22 cellular contexts compared by ENCODE assay signal in the genomic region with DNA sequence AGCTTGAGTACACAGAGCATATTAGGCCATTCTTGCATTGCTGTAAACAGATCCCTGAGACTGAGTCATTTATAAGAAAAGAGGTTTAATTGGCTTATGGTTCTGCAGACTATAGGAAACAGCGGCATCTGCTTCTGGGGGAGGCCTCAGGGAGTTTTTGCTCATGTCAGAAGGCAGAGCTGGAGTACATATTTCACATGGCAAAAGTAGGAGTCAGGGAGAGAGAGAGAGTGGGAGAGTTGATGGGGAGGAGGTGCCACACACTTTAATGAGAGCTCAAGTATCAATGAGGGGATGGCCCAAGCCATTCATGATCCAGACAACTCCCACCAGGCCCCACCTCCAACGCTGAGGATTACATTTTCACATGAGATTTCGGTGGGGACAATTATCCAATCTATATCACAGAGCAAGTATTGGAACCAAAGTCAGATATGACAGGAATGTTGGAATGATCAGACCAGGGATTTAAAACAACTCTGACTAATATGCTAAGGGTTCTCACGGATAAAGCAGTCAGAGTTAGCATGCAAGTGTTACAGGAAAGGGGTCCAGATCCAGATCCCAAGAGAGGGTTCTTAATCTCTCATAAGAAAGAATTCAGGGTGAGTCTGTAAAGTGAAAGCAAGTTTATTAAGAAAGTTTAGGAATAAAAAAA.
DNase-seq lines count a peak whose midpoint lies in the region; ATAC-seq and TF ChIP-seq lines count a peak whose summit lies in the region.
"Had no signal": no experiment of that assay in that cellular context is flagged by ENCODE, and none has a peak within 500 bp of the region (broad histone marks: within the 10 kb centered on the region; RNA-seq: fewer than 3 reads in every experiment).

No MANE protein-coding gene starts in this region.

- H3K4me3 ChIP-seq in fibroblast of villous mesenchyme (ENCODE audit: low read depth, low read length): no peak overlapping the region
- H3K4me3 ChIP-seq: A549, breast epithelium, lung had no signal

- peaks cover 10% of the 10 kb centered on the region for H3K4me1 Mint-ChIP-seq in osteocyte (ENCODE audit: unreplicated experiment)
- no peaks in the 10 kb centered on the region for H3K4me1 Mint-ChIP-seq in activated naive CD8-positive, alpha-beta T cell treated with anti-CD3 and anti-CD28 coated beads, Interleukin-2, amount 50 U/mL, for 24 hours
- H3K4me1 Mint-ChIP-seq: activated naive CD4-positive, alpha-beta T cell treated with anti-CD3 and anti-CD28 coated beads, Interleukin-2, amount 50 U/mL, for 24 hours; naive thymus-derived CD4-positive, alpha-beta T cell had no signal

- H3K36me3 Mint-ChIP-seq in osteocyte (ENCODE audit: unreplicated experiment): no peaks in the 10 kb centered on the region
- no peaks in the 10 kb centered on the region for H3K36me3 Mint-ChIP-seq in activated naive CD8-positive, alpha-beta T cell treated with anti-CD3 and anti-CD28 coated beads, Interleukin-2, amount 50 U/mL, for 24 hours (ENCODE audit: low read depth)
- H3K36me3 Mint-ChIP-seq: activated naive CD4-positive, alpha-beta T cell treated with anti-CD3 and anti-CD28 coated beads, Interleukin-2, amount 50 U/mL, for 24 hours; naive thymus-derived CD4-positive, alpha-beta T cell had no signal

- ATAC-seq in HG03097 (IDR thresholded peaks at IDR 0.05; ENCODE audit: low FRiP score, unreplicated experiment): no peak
- no peak for ATAC-seq in activated naive CD8-positive, alpha-beta T cell treated with anti-CD3 and anti-CD28 coated beads, Interleukin-2, amount 50 U/mL, for 24 hours
- ATAC-seq: A549; activated T-cell treated with anti-CD3 and anti-CD28 coated beads, Interleukin-2, amount 50 U/mL, for 72 hours; HepG2; naive thymus-derived CD4-positive, alpha-beta T cell; Right ventricle myocardium inferior had no signal

- TF ChIP-seq CTCF in fibroblast of villous mesenchyme (IDR thresholded peaks at IDR 0.05; ENCODE audit: insufficient read depth, low read depth, low read length) (no peak), osteocyte (IDR thresholded peaks at IDR 0.05) (no peak)

- peak; percentile 17 for DNase-seq in AG20443 (ENCODE audit: low spot score)
- peak; percentile 55 for DNase-seq in fibroblast of villous mesenchyme (ENCODE audit: low read depth)
- no peak for DNase-seq in osteocyte (ENCODE audit: extremely low spot score, unreplicated experiment)
- no peak for DNase-seq in stimulated activated CD4-positive, alpha-beta T cell treated with anti-CD3 and anti-CD28 coated beads, Interleukin-1b, Interleukin-23, amount 100 ng/mL, for 48 hours
- DNase-seq in DMS 273 treated with DMSO at 0.1 percent for 48 hours (lab: John Stamatoyannopoulos, UW): no peak
- DNase-seq in activated naive CD8-positive, alpha-beta T cell treated with anti-CD3 and anti-CD28 coated beads, Interleukin-2, amount 50 U/mL, for 24 hours: no peak
- DNase-seq: activated T-cell treated with anti-CD3 and anti-CD28 coated beads, Interleukin-2, amount 50 U/mL, for 72 hours; C1 segment of cervical spinal cord; Calu3; foreskin melanocyte; hippocampal formation; naive thymus-derived CD4-positive, alpha-beta T cell; NCI-H1417 treated with DMSO at 0.1 percent for 48 hours; NCI-H526 treated with DMSO at 0.1 percent for 48 hours had no signal

- peak overlapping the region; percentile 21 for H3K4me3 Mint-ChIP-seq in osteocyte (ENCODE audit: unreplicated experiment)
- no peak overlapping the region for H3K4me3 Mint-ChIP-seq in activated naive CD8-positive, alpha-beta T cell treated with anti-CD3 and anti-CD28 coated beads, Interleukin-2, amount 50 U/mL, for 24 hours
- H3K4me3 Mint-ChIP-seq: activated naive CD4-positive, alpha-beta T cell treated with anti-CD3 and anti-CD28 coated beads, Interleukin-2, amount 50 U/mL, for 24 hours; activated T-cell treated with anti-CD3 and anti-CD28 coated beads, Interleukin-2, amount 50 U/mL, for 72 hours; naive thymus-derived CD4-positive, alpha-beta T cell had no signal

- H3K9me3 Mint-ChIP-seq in osteocyte (ENCODE audit: unreplicated experiment): no peaks in the 10 kb centered on the region
- H3K9me3 Mint-ChIP-seq in activated naive CD8-positive, alpha-beta T cell treated with anti-CD3 and anti-CD28 coated beads, Interleukin-2, amount 50 U/mL, for 24 hours: no peaks in the 10 kb centered on the region
- H3K9me3 Mint-ChIP-seq: activated naive CD4-positive, alpha-beta T cell treated with anti-CD3 and anti-CD28 coated beads, Interleukin-2, amount 50 U/mL, for 24 hours had no signal

- no peaks in the 10 kb centered on the region for H3K27me3 Mint-ChIP-seq in osteocyte (ENCODE audit: unreplicated experiment)
- peaks cover 2% of the 10 kb centered on the region for H3K27me3 Mint-ChIP-seq in activated naive CD8-positive, alpha-beta T cell treated with anti-CD3 and anti-CD28 coated beads, Interleukin-2, amount 50 U/mL, for 24 hours

- peak overlapping the region; percentile 81 for H3K27ac Mint-ChIP-seq in osteocyte (ENCODE audit: unreplicated experiment)
- H3K27ac Mint-ChIP-seq in activated naive CD8-positive, alpha-beta T cell treated with anti-CD3 and anti-CD28 coated beads, Interleukin-2, amount 50 U/mL, for 24 hours: no peak overlapping the region
- H3K27ac Mint-ChIP-seq: activated naive CD4-positive, alpha-beta T cell treated with anti-CD3 and anti-CD28 coated beads, Interleukin-2, amount 50 U/mL, for 24 hours; activated T-cell treated with anti-CD3 and anti-CD28 coated beads, Interleukin-2, amount 50 U/mL, for 72 hours; naive thymus-derived CD4-positive, alpha-beta T cell had no signal

TF ChIP-seq in PFSK-1, 5 proteins besides CTCF, POLR2A, EP300 and RAD21:
- TF ChIP-seq SIN3A (IDR thresholded peaks at IDR 0.05; ENCODE audit: borderline replicate concordance, insufficient read depth, low read length) (0 out of 2 replicates have a peak, but pooled peaks have one; percentile 61), FOXP2 (optimal IDR thresholded peaks at IDR 0.05; ENCODE audit: borderline replicate concordance, extremely low read depth, extremely low read length, insufficient read depth) (peak; percentile 20), POLR2AphosphoS5 (IDR thresholded peaks at IDR 0.05; ENCODE audit: low read depth, low read length) (no peak), TAF1 (IDR thresholded peaks at IDR 0.05; ENCODE audit: borderline replicate concordance, insufficient read depth, low read length) (0 out of 2 replicates have a peak, but pooled peaks have one; percentile 36)
- TF ChIP-seq, protein P1, sequence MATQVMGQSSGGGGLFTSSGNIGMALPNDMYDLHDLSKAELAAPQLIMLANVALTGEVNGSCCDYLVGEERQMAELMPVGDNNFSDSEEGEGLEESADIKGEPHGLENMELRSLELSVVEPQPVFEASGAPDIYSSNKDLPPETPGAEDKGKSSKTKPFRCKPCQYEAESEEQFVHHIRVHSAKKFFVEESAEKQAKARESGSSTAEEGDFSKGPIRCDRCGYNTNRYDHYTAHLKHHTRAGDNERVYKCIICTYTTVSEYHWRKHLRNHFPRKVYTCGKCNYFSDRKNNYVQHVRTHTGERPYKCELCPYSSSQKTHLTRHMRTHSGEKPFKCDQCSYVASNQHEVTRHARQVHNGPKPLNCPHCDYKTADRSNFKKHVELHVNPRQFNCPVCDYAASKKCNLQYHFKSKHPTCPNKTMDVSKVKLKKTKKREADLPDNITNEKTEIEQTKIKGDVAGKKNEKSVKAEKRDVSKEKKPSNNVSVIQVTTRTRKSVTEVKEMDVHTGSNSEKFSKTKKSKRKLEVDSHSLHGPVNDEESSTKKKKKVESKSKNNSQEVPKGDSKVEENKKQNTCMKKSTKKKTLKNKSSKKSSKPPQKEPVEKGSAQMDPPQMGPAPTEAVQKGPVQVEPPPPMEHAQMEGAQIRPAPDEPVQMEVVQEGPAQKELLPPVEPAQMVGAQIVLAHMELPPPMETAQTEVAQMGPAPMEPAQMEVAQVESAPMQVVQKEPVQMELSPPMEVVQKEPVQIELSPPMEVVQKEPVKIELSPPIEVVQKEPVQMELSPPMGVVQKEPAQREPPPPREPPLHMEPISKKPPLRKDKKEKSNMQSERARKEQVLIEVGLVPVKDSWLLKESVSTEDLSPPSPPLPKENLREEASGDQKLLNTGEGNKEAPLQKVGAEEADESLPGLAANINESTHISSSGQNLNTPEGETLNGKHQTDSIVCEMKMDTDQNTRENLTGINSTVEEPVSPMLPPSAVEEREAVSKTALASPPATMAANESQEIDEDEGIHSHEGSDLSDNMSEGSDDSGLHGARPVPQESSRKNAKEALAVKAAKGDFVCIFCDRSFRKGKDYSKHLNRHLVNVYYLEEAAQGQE (IDR thresholded peaks at IDR 0.05; ENCODE audit: insufficient read depth in 1 of 2, low read depth in 2 of 2, low read length in 2 of 2): no peak

Comparison
In these comparisons a context has a peak if more than half of its experiments do, and no peak if none do; other contexts are left out.
1. DNase-seq: peak in AG20443 (single experiment) and fibroblast of villous mesenchyme (single experiment); none in osteocyte (single experiment), stimulated activated CD4-positive, alpha-beta T cell treated with anti-CD3 and anti-CD28 coated beads, Interleukin-1b, Interleukin-23, amount 100 ng/mL, for 48 hours (single experiment), DMS 273 treated with DMSO at 0.1 percent for 48 hours (single experiment) and activated naive CD8-positive, alpha-beta T cell treated with anti-CD3 and anti-CD28 coated beads, Interleukin-2, amount 50 U/mL, for 24 hours (single experiment).